In the genomic region with DNA sequence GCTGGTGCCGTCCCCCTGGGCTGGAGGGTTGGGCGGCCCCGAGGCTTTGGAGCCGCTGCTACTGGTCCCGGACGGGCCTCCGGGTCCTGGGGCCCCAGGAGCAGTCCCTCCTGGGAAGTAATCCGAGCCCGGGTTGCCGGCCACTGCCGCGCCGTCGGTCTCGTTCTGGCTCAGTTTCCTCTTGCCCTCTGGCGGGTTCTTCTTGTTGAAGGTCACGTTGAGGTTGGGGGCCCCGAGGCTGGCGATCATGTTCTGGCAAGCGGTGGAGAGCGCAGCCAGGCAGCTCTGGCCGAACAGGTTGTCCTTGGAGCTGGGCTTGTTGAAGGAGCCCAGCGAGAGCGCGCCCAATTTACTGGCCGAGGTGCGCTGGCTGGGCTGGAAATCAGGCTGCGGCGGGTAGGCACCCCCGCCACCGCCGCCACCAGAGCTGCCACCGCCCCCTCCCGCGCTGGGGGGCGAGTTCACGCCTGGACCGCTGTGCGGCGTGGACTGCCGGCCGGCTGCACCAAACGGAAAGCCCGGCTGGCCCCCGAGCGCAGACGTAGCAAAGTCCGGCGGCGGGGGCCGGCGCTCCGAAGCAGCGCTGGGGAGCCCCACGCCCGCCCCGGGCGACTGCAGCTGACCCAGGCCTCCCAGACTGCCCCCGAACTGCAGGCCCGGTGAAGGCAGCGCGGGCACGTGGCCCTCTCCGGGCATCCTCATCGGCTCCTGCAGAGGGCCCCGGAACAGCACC, we compare ENCODE assay signal across 1 cellular context.
TF ChIP-seq lines count a peak whose summit lies in the region.

No MANE protein-coding gene starts in this region.

TF ChIP-seq in neural cell, 6 proteins besides CTCF, POLR2A, EP300 and RAD21 (continued from another document):
- TF ChIP-seq, protein P1, sequence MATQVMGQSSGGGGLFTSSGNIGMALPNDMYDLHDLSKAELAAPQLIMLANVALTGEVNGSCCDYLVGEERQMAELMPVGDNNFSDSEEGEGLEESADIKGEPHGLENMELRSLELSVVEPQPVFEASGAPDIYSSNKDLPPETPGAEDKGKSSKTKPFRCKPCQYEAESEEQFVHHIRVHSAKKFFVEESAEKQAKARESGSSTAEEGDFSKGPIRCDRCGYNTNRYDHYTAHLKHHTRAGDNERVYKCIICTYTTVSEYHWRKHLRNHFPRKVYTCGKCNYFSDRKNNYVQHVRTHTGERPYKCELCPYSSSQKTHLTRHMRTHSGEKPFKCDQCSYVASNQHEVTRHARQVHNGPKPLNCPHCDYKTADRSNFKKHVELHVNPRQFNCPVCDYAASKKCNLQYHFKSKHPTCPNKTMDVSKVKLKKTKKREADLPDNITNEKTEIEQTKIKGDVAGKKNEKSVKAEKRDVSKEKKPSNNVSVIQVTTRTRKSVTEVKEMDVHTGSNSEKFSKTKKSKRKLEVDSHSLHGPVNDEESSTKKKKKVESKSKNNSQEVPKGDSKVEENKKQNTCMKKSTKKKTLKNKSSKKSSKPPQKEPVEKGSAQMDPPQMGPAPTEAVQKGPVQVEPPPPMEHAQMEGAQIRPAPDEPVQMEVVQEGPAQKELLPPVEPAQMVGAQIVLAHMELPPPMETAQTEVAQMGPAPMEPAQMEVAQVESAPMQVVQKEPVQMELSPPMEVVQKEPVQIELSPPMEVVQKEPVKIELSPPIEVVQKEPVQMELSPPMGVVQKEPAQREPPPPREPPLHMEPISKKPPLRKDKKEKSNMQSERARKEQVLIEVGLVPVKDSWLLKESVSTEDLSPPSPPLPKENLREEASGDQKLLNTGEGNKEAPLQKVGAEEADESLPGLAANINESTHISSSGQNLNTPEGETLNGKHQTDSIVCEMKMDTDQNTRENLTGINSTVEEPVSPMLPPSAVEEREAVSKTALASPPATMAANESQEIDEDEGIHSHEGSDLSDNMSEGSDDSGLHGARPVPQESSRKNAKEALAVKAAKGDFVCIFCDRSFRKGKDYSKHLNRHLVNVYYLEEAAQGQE (IDR thresholded peaks at IDR 0.05; ENCODE audit: borderline replicate concordance): no peak
- no peak for TF ChIP-seq MXI1 (conservative IDR thresholded peaks at IDR 0.05; ENCODE audit: poor library complexity, severe bottlenecking)
- no peak for TF ChIP-seq EZH2 (IDR thresholded peaks at IDR 0.05; ENCODE audit: borderline replicate concordance, insufficient read depth, low read length, poor library complexity, severe bottlenecking)
- TF ChIP-seq TAF1 (IDR thresholded peaks at IDR 0.05; ENCODE audit: low read depth): no peak
- no peak for TF ChIP-seq SMC3 (conservative IDR thresholded peaks at IDR 0.05; ENCODE audit: poor library complexity)
